Comparison of ENCODE assay signal across 16 cellular contexts in the genomic region with DNA sequence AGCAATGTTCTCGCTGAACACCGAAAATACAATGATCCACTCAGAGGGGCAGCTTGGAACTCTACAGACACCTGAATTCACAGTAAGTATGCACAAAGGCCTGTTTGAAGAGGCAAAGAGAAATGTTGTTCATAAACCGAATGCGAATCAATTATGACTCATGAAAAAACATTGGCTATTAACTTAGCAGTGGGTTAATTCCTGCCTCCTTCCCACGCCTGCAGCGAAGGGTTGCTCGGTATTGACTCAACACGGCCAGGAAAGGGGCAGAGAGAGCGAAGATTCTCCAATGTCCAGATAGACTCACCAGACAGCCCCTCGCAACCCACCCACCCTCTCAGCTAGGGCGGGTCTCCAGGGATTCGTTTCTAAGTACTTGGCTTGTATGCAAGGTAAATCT. TPM values are rescaled to one million over a fixed set of nuclear protein-coding genes. Genes with fewer than 3 reads are reported as not detected.
"Had no signal": no experiment of that assay in that cellular context is flagged by ENCODE, and none has a peak within 500 bp of the region (broad histone marks: within the 10 kb centered on the region; RNA-seq: fewer than 3 reads in every experiment).

No MANE protein-coding gene starts in this region.

- H3K4me3 ChIP-seq: ascending aorta, left ventricle myocardium inferior, ovary, vagina had no signal

- H3K4me3 Mint-ChIP-seq: activated CD4-positive, alpha-beta memory T cell treated with anti-CD3 and anti-CD28 coated beads for 36 hours; activated naive CD8-positive, alpha-beta T cell treated with anti-CD3 and anti-CD28 coated beads, Interleukin-2, amount 10 ng/mL, durations not matched to agents 7 days and 5 days; activated T-cell treated with anti-CD3 and anti-CD28 coated beads, Interleukin-2, amount 50 U/mL, for 4 hours; dendritic cell treated with granulocyte-macrophage colony-stimulating factor and Interleukin-4, amounts not matched to agents 40 ng/mL and 50 ng/mL, for 4 days; neural crest cell; stimulated activated naive CD8-positive, alpha-beta T cell treated with anti-CD3 and anti-CD28 coated beads, Interleukin-15, amount 100 ng/mL, for 72 hours had no signal

- H3K36me3 Mint-ChIP-seq: activated CD4-positive, alpha-beta memory T cell treated with anti-CD3 and anti-CD28 coated beads for 36 hours; activated naive CD8-positive, alpha-beta T cell treated with anti-CD3 and anti-CD28 coated beads, Interleukin-2, amount 10 ng/mL, durations not matched to agents 7 days and 5 days had no signal

- H3K4me1 Mint-ChIP-seq: activated naive CD8-positive, alpha-beta T cell treated with anti-CD3 and anti-CD28 coated beads, Interleukin-2, amount 10 ng/mL, durations not matched to agents 7 days and 5 days; neural crest cell; stimulated activated naive CD8-positive, alpha-beta T cell treated with anti-CD3 and anti-CD28 coated beads, Interleukin-15, amount 100 ng/mL, for 72 hours had no signal

- H3K9me3 ChIP-seq: ascending aorta, ovary, vagina had no signal

- H3K4me1 ChIP-seq: ascending aorta, left ventricle myocardium inferior, vagina had no signal

- H3K36me3 ChIP-seq: ascending aorta, left ventricle myocardium inferior, ovary, vagina had no signal

- H3K27me3 ChIP-seq: ascending aorta, ovary, vagina had no signal

- H3K9me3 Mint-ChIP-seq: activated CD4-positive, alpha-beta memory T cell treated with anti-CD3 and anti-CD28 coated beads for 36 hours; activated naive CD8-positive, alpha-beta T cell treated with anti-CD3 and anti-CD28 coated beads, Interleukin-2, amount 10 ng/mL, durations not matched to agents 7 days and 5 days; activated T-cell treated with anti-CD3 and anti-CD28 coated beads, Interleukin-2, amount 50 U/mL, for 4 hours; dendritic cell treated with granulocyte-macrophage colony-stimulating factor and Interleukin-4, amounts not matched to agents 40 ng/mL and 50 ng/mL, for 4 days; neural crest cell; stimulated activated naive CD8-positive, alpha-beta T cell treated with anti-CD3 and anti-CD28 coated beads, Interleukin-15, amount 100 ng/mL, for 72 hours had no signal

- H3K27ac Mint-ChIP-seq: activated CD4-positive, alpha-beta memory T cell treated with anti-CD3 and anti-CD28 coated beads for 36 hours; activated naive CD8-positive, alpha-beta T cell treated with anti-CD3 and anti-CD28 coated beads, Interleukin-2, amount 10 ng/mL, durations not matched to agents 7 days and 5 days; dendritic cell treated with granulocyte-macrophage colony-stimulating factor and Interleukin-4, amounts not matched to agents 40 ng/mL and 50 ng/mL, for 4 days; stimulated activated naive CD8-positive, alpha-beta T cell treated with anti-CD3 and anti-CD28 coated beads, Interleukin-15, amount 100 ng/mL, for 72 hours had no signal

- ATAC-seq: activated T-cell treated with anti-CD3 and anti-CD28 coated beads, Interleukin-2, amount 50 U/mL, for 4 hours; stimulated activated naive CD8-positive, alpha-beta T cell treated with anti-CD3 and anti-CD28 coated beads, Interleukin-15, amount 100 ng/mL, for 72 hours had no signal

- DNase-seq: activated CD4-positive, alpha-beta memory T cell treated with anti-CD3 and anti-CD28 coated beads for 36 hours; activated CD4-positive, CD25-positive, alpha-beta regulatory T cell treated with anti-CD3 and anti-CD28 coated beads, Interleukin-2, amount 50 U/mL, for 72 hours; activated gamma-delta T cell; activated naive CD8-positive, alpha-beta T cell treated with anti-CD3 and anti-CD28 coated beads, Interleukin-2, amount 10 ng/mL, durations not matched to agents 7 days and 5 days; activated T-cell treated with anti-CD3 and anti-CD28 coated beads, Interleukin-2, amount 50 U/mL, for 4 hours; islet precursor cell; left ventricle myocardium inferior; ovary; stimulated activated CD4-positive, alpha-beta T cell treated with anti-CD3 and anti-CD28 coated beads, Interleukin-15, amount 100 ng/mL, for 24 hours; stimulated activated CD4-positive, alpha-beta T cell treated with anti-CD3 and anti-CD28 coated beads, Interleukin-4, amount 100 ng/mL, for 24 hours; stimulated activated naive CD8-positive, alpha-beta T cell treated with anti-CD3 and anti-CD28 coated beads, Interleukin-15, amount 100 ng/mL, for 72 hours had no signal

- H3K27ac ChIP-seq: ascending aorta, left ventricle myocardium inferior, ovary, vagina had no signal

RNA-seq across cellular contexts. Expression of a gene that starts 9.4 kb away (rescaled TPM):
- total RNA-seq: fibroblast of villous mesenchyme had no signal
